1 cellular context compared by ENCODE assay signal in genomic region chr9:20568406-20568805, GRCh38.
TF ChIP-seq lines count a peak whose summit lies in the region.

No MANE protein-coding gene starts in this region.

TF ChIP-seq in HEK293, 187 proteins besides CTCF, POLR2A, EP300 and RAD21 (continued from another document):
- TF ChIP-seq, protein P1, sequence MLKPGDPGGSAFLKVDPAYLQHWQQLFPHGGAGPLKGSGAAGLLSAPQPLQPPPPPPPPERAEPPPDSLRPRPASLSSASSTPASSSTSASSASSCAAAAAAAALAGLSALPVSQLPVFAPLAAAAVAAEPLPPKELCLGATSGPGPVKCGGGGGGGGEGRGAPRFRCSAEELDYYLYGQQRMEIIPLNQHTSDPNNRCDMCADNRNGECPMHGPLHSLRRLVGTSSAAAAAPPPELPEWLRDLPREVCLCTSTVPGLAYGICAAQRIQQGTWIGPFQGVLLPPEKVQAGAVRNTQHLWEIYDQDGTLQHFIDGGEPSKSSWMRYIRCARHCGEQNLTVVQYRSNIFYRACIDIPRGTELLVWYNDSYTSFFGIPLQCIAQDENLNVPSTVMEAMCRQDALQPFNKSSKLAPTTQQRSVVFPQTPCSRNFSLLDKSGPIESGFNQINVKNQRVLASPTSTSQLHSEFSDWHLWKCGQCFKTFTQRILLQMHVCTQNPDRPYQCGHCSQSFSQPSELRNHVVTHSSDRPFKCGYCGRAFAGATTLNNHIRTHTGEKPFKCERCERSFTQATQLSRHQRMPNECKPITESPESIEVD (tag by site-specific recombination; IDR thresholded peaks at IDR 0.05): peak; percentile 28; the same call in 1 of the 2 replicates
- TF ChIP-seq ZNF211 (tag by site-specific recombination; IDR thresholded peaks at IDR 0.05; ENCODE audit: low read depth): no peak
- TF ChIP-seq ZNF169 (tag by site-specific recombination; IDR thresholded peaks at IDR 0.05): no peak
- TF ChIP-seq GLI4 (tag by site-specific recombination; IDR thresholded peaks at IDR 0.05): no peak
